In the genomic region with DNA sequence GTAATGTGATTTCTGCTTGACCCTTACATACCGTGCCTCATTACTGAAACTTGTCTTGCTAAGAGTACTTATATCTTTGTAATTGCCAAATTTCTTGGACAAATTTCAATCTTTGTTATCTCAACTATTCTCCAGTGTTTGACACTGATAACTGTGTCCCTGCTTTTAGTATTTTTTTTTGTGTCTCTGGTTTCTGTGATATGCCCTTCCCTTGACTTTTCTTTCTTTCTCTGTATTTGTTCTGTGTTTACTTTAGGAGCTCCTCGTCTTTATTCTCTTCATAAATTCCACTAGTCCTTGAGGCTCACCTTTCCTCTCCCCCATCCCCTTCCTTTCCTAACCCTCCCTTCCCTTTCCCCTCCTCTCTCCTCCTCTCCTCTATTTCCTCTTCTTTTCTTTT, we compare ENCODE assay signal across 26 cellular contexts.
"Had no signal": no experiment of that assay in that cellular context is flagged by ENCODE, and none has a peak within 500 bp of the region (broad histone marks: within the 10 kb centered on the region; RNA-seq: fewer than 3 reads in every experiment).

No MANE protein-coding gene starts in this region.

- H3K27me3 ChIP-seq: dorsolateral prefrontal cortex, esophagus squamous epithelium, gastrocnemius medialis, heart right ventricle, left lung had no signal

- H3K36me3 Mint-ChIP-seq: mesothelial cell of epicardium, naive B cell had no signal

- DNase-seq: dermis blood vessel endothelial cell; dorsolateral prefrontal cortex; effector CD4-positive, alpha-beta T cell; effector memory CD4-positive, alpha-beta T cell; esophagus squamous epithelium; foreskin fibroblast; foreskin melanocyte; gastrocnemius medialis; glutamatergic neuron; head of caudate nucleus; heart right ventricle; hippocampal formation; left cardiac atrium; left lung; left ventricle myocardium superior; lower lobe of right lung; mesenchymal stem cell; mucosa of descending colon; naive B cell had no signal

- H3K4me1 Mint-ChIP-seq: mesothelial cell of epicardium, naive B cell had no signal

- H3K27ac Mint-ChIP-seq: mesothelial cell of epicardium, naive B cell had no signal

- H3K36me3 ChIP-seq: esophagus squamous epithelium, gastrocnemius medialis, heart right ventricle, left lung, lower lobe of right lung had no signal

- H3K9me3 ChIP-seq: gastrocnemius medialis, mucosa of descending colon had no signal

- H3K27ac ChIP-seq: coronary artery, dorsolateral prefrontal cortex, esophagus squamous epithelium, gastrocnemius medialis, heart right ventricle, left lung, lower lobe of right lung had no signal

- FAIRE-seq: colon, endothelial cell of umbilical vein, islet of Langerhans, keratinocyte had no signal

- H3K4me3 ChIP-seq: coronary artery, dorsolateral prefrontal cortex, esophagus squamous epithelium, gastrocnemius medialis, heart right ventricle, left lung, lower lobe of right lung, mucosa of descending colon had no signal

- ATAC-seq: esophagus mucosa, gastrocnemius medialis, heart right ventricle, left cardiac atrium, left lung, left ventricle myocardium superior, lower lobe of right lung, mucosa of descending colon had no signal

- H3K4me1 ChIP-seq: esophagus squamous epithelium, gastrocnemius medialis, heart right ventricle, left lung, lower lobe of right lung had no signal

- H3K4me3 Mint-ChIP-seq: mesothelial cell of epicardium, naive B cell had no signal
